In the genomic region with DNA sequence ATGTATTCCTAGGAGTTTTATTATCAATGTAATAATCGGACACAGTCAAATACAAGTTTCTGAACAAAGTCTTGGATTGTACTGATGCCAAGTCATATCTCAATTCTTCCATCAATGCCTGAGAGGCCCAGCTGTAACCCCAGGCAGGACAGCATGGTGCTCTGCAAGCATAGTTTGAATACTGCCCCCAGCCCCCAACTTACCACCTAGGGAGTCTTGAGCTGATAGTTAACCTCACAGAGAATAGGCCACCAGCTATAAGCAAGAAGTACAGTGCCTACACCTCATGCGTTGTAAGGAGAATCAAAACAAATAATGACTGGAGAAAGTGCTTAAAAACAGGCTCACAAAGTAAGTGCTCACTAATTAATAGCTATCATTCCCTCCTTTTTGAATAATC, we compare ENCODE assay signal across 8 cellular contexts. TPM values are rescaled to one million over a fixed set of nuclear protein-coding genes. Genes with fewer than 3 reads are reported as not detected.
A peak's percentile ranks its signal among the peaks of the same experiment; 100 is the strongest.
DNase-seq lines count a peak whose midpoint lies in the region; ATAC-seq and TF ChIP-seq lines count a peak whose summit lies in the region.

No MANE protein-coding gene starts in this region.

- DNase-seq in T-helper 1 cell (no peak), RWPE2 (ENCODE audit: low spot score) (no peak), erythroblast (lab: John Stamatoyannopoulos, UW) (peak; percentile 41 to 47)

- no peak for ATAC-seq in RWPE2 (ENCODE audit: low read depth)
- no peak for ATAC-seq in HG02938 (IDR thresholded peaks at IDR 0.05; ENCODE audit: unreplicated experiment)
- no peak for ATAC-seq in HG03342 (IDR thresholded peaks at IDR 0.05; ENCODE audit: unreplicated experiment)
- ATAC-seq in GM18520 (IDR thresholded peaks at IDR 0.05; ENCODE audit: unreplicated experiment): no peak

- H3K4me3 Mint-ChIP-seq in T-helper 1 cell treated with Interleukin-12 subunit alpha and Interleukin-12 subunit beta and Interleukin-4 antibody, amounts not matched to agents 30 μg/mL and 1 μg/mL, for 36 hours: peak overlapping the region; percentile 88

- H3K4me2 ChIP-seq in skeletal muscle satellite cell (ENCODE audit: low read length): peak overlapping the region; percentile 83

- H3K9me3 Mint-ChIP-seq in T-helper 1 cell treated with Interleukin-12 subunit alpha and Interleukin-12 subunit beta and Interleukin-4 antibody, amounts not matched to agents 30 μg/mL and 1 μg/mL, for 36 hours: no peaks in the 10 kb centered on the region

- H3K27ac Mint-ChIP-seq in T-helper 1 cell treated with Interleukin-12 subunit alpha and Interleukin-12 subunit beta and Interleukin-4 antibody, amounts not matched to agents 30 μg/mL and 1 μg/mL, for 36 hours: no peak overlapping the region

- H3K27ac ChIP-seq in RWPE2 (ENCODE audit: poor library complexity, severe bottlenecking): no peak overlapping the region

- TF ChIP-seq POLR2A in erythroblast (IDR thresholded peaks at IDR 0.05; ENCODE audit: low read length): no peak

- peaks cover 20% of the 10 kb centered on the region for H3K36me3 ChIP-seq in RWPE2 (ENCODE audit: low read depth)
- H3K36me3 ChIP-seq in skeletal muscle satellite cell (ENCODE audit: insufficient read depth, low read length): no peaks in the 10 kb centered on the region

- H3K4me3 ChIP-seq in RWPE2 (ENCODE audit: severe bottlenecking) (peak overlapping the region; percentile 99), skeletal muscle satellite cell (ENCODE audit: low read length) (peak overlapping the region; percentile 96)

- H3K9me3 ChIP-seq in RWPE2 (ENCODE audit: severe bottlenecking) (no peaks in the 10 kb centered on the region), skeletal muscle satellite cell (replicated peaks; ENCODE audit: low read length) (no peaks in the 10 kb centered on the region)

- peaks cover 36% of the 10 kb centered on the region for H3K4me1 Mint-ChIP-seq in T-helper 1 cell treated with Interleukin-12 subunit alpha and Interleukin-12 subunit beta and Interleukin-4 antibody, amounts not matched to agents 30 μg/mL and 1 μg/mL, for 36 hours (ENCODE audit: low read depth)

- no peaks in the 10 kb centered on the region for H3K27me3 ChIP-seq in RWPE2 (ENCODE audit: insufficient read depth, poor library complexity, severe bottlenecking)
- no peaks in the 10 kb centered on the region for H3K27me3 ChIP-seq in skeletal muscle satellite cell (ENCODE audit: control insufficient read depth, insufficient read depth, low read length)

- no peaks in the 10 kb centered on the region for H3K36me3 Mint-ChIP-seq in T-helper 1 cell treated with Interleukin-12 subunit alpha and Interleukin-12 subunit beta and Interleukin-4 antibody, amounts not matched to agents 30 μg/mL and 1 μg/mL, for 36 hours (ENCODE audit: low read depth)

- no peak for TF ChIP-seq CTCF in RWPE2 (IDR thresholded peaks at IDR 0.05; ENCODE audit: poor library complexity, severe bottlenecking)

- H3K4me1 ChIP-seq in RWPE2 (ENCODE audit: insufficient read depth, poor library complexity, severe bottlenecking) (peaks cover 3% of the 10 kb centered on the region), skeletal muscle satellite cell (ENCODE audit: control insufficient read depth, insufficient read depth, low read length) (peaks cover 20% of the 10 kb centered on the region)

- no peaks in the 10 kb centered on the region for H3K27me3 Mint-ChIP-seq in T-helper 1 cell treated with Interleukin-12 subunit alpha and Interleukin-12 subunit beta and Interleukin-4 antibody, amounts not matched to agents 30 μg/mL and 1 μg/mL, for 36 hours (ENCODE audit: low read depth)

- H3K9ac ChIP-seq in skeletal muscle satellite cell (ENCODE audit: low read depth, low read length): peak overlapping the region; percentile 84

RNA-seq across cellular contexts. Expression of gene PROSER1, which starts 2.7 kb away (rescaled TPM):
- total RNA-seq in skeletal muscle satellite cell (2012; rRNA removed): 9.6 and 10.6 TPM in 2 replicates

RNA-seq across cellular contexts. Expression of gene NHLRC3, which starts 3.1 kb away (rescaled TPM):
- total RNA-seq in skeletal muscle satellite cell (2012; rRNA removed): 7.2 and 8.4 TPM in 2 replicates

RNA-seq across cellular contexts. Expression of gene STOML3, which starts 44.6 kb away (rescaled TPM):
- total RNA-seq in skeletal muscle satellite cell (2012; rRNA removed): not detected in 2 replicates

Comparison
In these comparisons a context has a peak if more than half of its experiments do, and no peak if none do; other contexts are left out.
1. DNase-seq: peak in erythroblast (2 of 2); none in T-helper 1 cell (0 of 5) and RWPE2 (single experiment).